8 cellular contexts compared by ENCODE assay signal in genomic region chrX:38806054-38806389, GRCh38. TPM values are rescaled to one million over a fixed set of nuclear protein-coding genes. Genes with fewer than 3 reads are reported as not detected.
A peak's percentile ranks its signal among the peaks of the same experiment; 100 is the strongest.
DNase-seq lines count a peak whose midpoint lies in the region; ATAC-seq, FAIRE-seq and TF ChIP-seq lines count a peak whose summit lies in the region.

No MANE protein-coding gene starts in this region.

- no peaks in the 10 kb centered on the region for H3K9me3 ChIP-seq in CD4-positive, alpha-beta T cell (ENCODE audit: control insufficient read depth, low read length)
- no peaks in the 10 kb centered on the region for H3K9me3 ChIP-seq in HCT116 (ENCODE audit: control insufficient read depth in 1 of 2, insufficient read depth in 1 of 2, low read depth in 1 of 2, low read length in 2 of 2)
- H3K9me3 ChIP-seq in gastroesophageal sphincter, result no peaks in the 10 kb centered on the region
- no peaks in the 10 kb centered on the region for H3K9me3 ChIP-seq in skeletal muscle satellite cell (replicated peaks; ENCODE audit: low read length)

- H3K9me3 Mint-ChIP-seq in CD4-positive, alpha-beta T cell, result no peaks in the 10 kb centered on the region

- H3K4me3 ChIP-seq in HCT116 (replicated peaks in 1 of 2; ENCODE audit: low read depth in 1 of 2, low read length in 2 of 2) (peak overlapping the region; percentile 64 to 77), WI38 (ENCODE audit: low read depth, low read length) (peak overlapping the region; percentile 67), gastroesophageal sphincter (peak overlapping the region; percentile 59 to 67), skeletal muscle satellite cell (ENCODE audit: low read length) (peak overlapping the region; percentile 88)

- TF ChIP-seq EP300 in gastroesophageal sphincter (IDR thresholded peaks at IDR 0.05), result no peak

- H3K79me2 ChIP-seq in HCT116 (ENCODE audit: insufficient read depth, low read length), result peaks cover 46% of the 10 kb centered on the region

- peaks cover 11 to 32% of the 10 kb centered on the region in 2 experiments; a peak in 3 of 4 replicates for H3K4me1 ChIP-seq in HCT116 (ENCODE audit: control insufficient read depth in 1 of 2, insufficient read depth in 2 of 2, low read length in 2 of 2)
- H3K4me1 ChIP-seq in gastroesophageal sphincter, result peaks cover 0 to 32% (median 0%) of the 10 kb centered on the region in 3 donors
- H3K4me1 ChIP-seq in skeletal muscle satellite cell (ENCODE audit: control insufficient read depth, insufficient read depth, low read length), result peaks cover 3% of the 10 kb centered on the region

- H2AFZ ChIP-seq in HCT116 (ENCODE audit: low read depth, low read length, poor library complexity, severe bottlenecking), result no peak overlapping the region

- peak overlapping the region; percentile 85 for H3K27ac ChIP-seq in CD4-positive, alpha-beta T cell (ENCODE audit: low read depth, low read length)
- H3K27ac ChIP-seq in HCT116 (ENCODE audit: low read depth, low read length) (peak overlapping the region; percentile 98), gastroesophageal sphincter (peak overlapping the region; percentile 76 to 93 (median 90))

- no peak for FAIRE-seq in RCC 7860 (lab: Jason Lieb, UNC)
- FAIRE-seq in GM12891 (lab: Jason Lieb, UNC), result no peak

- no peaks in the 10 kb centered on the region for H3K27me3 ChIP-seq in CD4-positive, alpha-beta T cell (ENCODE audit: control insufficient read depth, insufficient read depth, low read length)
- H3K27me3 ChIP-seq in HCT116 (ENCODE audit: insufficient read depth, low read length), result no peaks in the 10 kb centered on the region
- no peaks in the 10 kb centered on the region for H3K27me3 ChIP-seq in gastroesophageal sphincter
- H3K27me3 ChIP-seq in skeletal muscle satellite cell (ENCODE audit: control insufficient read depth, insufficient read depth, low read length), result no peaks in the 10 kb centered on the region

- TF ChIP-seq CTCF in CD4-positive, alpha-beta T cell (IDR thresholded peaks at IDR 0.05), result no peak
- no peak for TF ChIP-seq CTCF in HCT116 (IDR thresholded peaks at IDR 0.05 in 2 of 3, conservative IDR thresholded peaks at IDR 0.05 in 1 of 3; ENCODE audit: borderline replicate concordance in 1 of 3, insufficient read depth in 1 of 3, low read depth in 2 of 3, low read length in 2 of 3)
- TF ChIP-seq CTCF in WI38 (IDR thresholded peaks at IDR 0.05; ENCODE audit: low read depth, low read length), result no peak
- TF ChIP-seq CTCF in gastroesophageal sphincter (IDR thresholded peaks at IDR 0.05), result peak in 1 of 4 experiments; percentile 0

- intact Hi-C loops in CD4-positive, alpha-beta T cell (cut with DNase I, micrococcal nuclease), result loop anchor here (10.0 kb wide), 2 partner anchors 69 to 89 kb away; no protein-coding TSS in a partner anchor
- intact Hi-C loops in HCT116 (cut with micrococcal nuclease), result loop anchor here (10.0 kb wide), 1 partner anchor 1369 kb away; no protein-coding TSS in a partner anchor

- peaks cover 35% of the 10 kb centered on the region for H3K36me3 Mint-ChIP-seq in CD4-positive, alpha-beta T cell (ENCODE audit: low read depth)

- peak overlapping the region; percentile 84 for H3K4me2 ChIP-seq in HCT116 (ENCODE audit: low read length)
- peak overlapping the region; percentile 77 for H3K4me2 ChIP-seq in skeletal muscle satellite cell (ENCODE audit: low read length)

- H3K27ac Mint-ChIP-seq in CD4-positive, alpha-beta T cell, result peak overlapping the region; percentile 98

- H3K36me3 ChIP-seq in HCT116 (ENCODE audit: control insufficient read depth in 1 of 2, insufficient read depth in 2 of 2, low read length in 2 of 2) (peaks cover 0 to 5% of the 10 kb centered on the region in 2 experiments; a peak in 1 of 4 replicates), gastroesophageal sphincter (no peaks in the 10 kb centered on the region), skeletal muscle satellite cell (ENCODE audit: insufficient read depth, low read length) (no peaks in the 10 kb centered on the region)

- 23% methylated on average over 10 of the region's 10 CpGs; no CpG with 5 or more reads in 1 of the 2 donors for WGBS in gastroesophageal sphincter (ENCODE audit: low coverage in 1 of 2), 2 donors

- TF ChIP-seq POLR2A in HCT116 (IDR thresholded peaks at IDR 0.05; ENCODE audit: borderline replicate concordance, extremely low read depth, insufficient read depth, insufficient read length) (no peak), gastroesophageal sphincter (IDR thresholded peaks at IDR 0.05) (no peak), GM12891 (IDR thresholded peaks at IDR 0.05; ENCODE audit: low read depth, low read length) (no peak)

- no peak for TF ChIP-seq RAD21 in HCT116 (IDR thresholded peaks at IDR 0.05; ENCODE audit: low read depth)

- DNase-seq in CD4-positive, alpha-beta T cell, result no peak
- DNase-seq in HCT116 (ENCODE audit: low read depth, low spot score) (no peak), RCC 7860 (ENCODE audit: low spot score) (no peak), GM12891 (ENCODE audit: insufficient read length, low spot score) (no peak)

- no peaks in the 10 kb centered on the region for H4K20me1 ChIP-seq in HCT116 (ENCODE audit: insufficient read depth)

- no peaks in the 10 kb centered on the region for H3K9me2 ChIP-seq in HCT116 (ENCODE audit: insufficient read depth)

- no peaks in the 10 kb centered on the region for H3K27me3 Mint-ChIP-seq in CD4-positive, alpha-beta T cell

- RAD21 ChIA-PET in HCT116 (lab: Charles Lee; ENCODE audit: low non-redundant PET in 1 of 2, low total read pairs in 2 of 2, uncharacterized antibody in 2 of 2, unreplicated experiment in 2 of 2), result no interaction called here

- CTCF ChIA-PET in CD4-positive, alpha-beta T cell (lab: Charles Lee), result interaction anchor here (1.0 kb wide), 1 partner anchor 14 kb away, joined by 3 read pairs; no protein-coding TSS in a partner anchor
- CTCF ChIA-PET in HCT116 (lab: Charles Lee), result interaction anchor here (1.5 kb wide), 1 partner anchor 346 kb away, joined by 3 read pairs; no protein-coding TSS in a partner anchor

- H3K4me3 Mint-ChIP-seq in CD4-positive, alpha-beta T cell, result peak overlapping the region; percentile 95

- no peak for ATAC-seq in CD4-positive, alpha-beta T cell (ENCODE audit: poor library complexity)
- ATAC-seq in HCT116 (no peak), gastroesophageal sphincter (no peak), HG02938 (IDR thresholded peaks at IDR 0.05; ENCODE audit: unreplicated experiment) (no peak)

- POLR2A ChIA-PET in CD4-positive, alpha-beta T cell (lab: Charles Lee), result interaction anchor here (0.7 to 4.8 kb wide), 5 partner anchors 10 to 1047 kb away, joined by 3 to 45 read pairs (median 6); no protein-coding TSS in a partner anchor
- POLR2A ChIA-PET in HCT116 (lab: Charles Lee), result interaction anchor here (0.6 to 0.7 kb wide), 3 partner anchors 21 to 74 kb away, joined by 4 read pairs; no protein-coding TSS in a partner anchor

- BruUV-seq in HCT116 (replicated peaks; lab: Mats Ljungman, UMichigan), result no TSS peak

- peaks cover 58% of the 10 kb centered on the region for H3K4me1 Mint-ChIP-seq in CD4-positive, alpha-beta T cell (ENCODE audit: low read depth)

- H3K9ac ChIP-seq in HCT116 (ENCODE audit: low read length) (peak overlapping the region; percentile 91), skeletal muscle satellite cell (ENCODE audit: low read depth, low read length) (peak overlapping the region; percentile 86)

TF ChIP-seq in HCT116, 20 proteins besides CTCF, POLR2A, EP300 and RAD21 (continues in another document):
- no peak for TF ChIP-seq ATF3 (IDR thresholded peaks at IDR 0.05)
- no peak for TF ChIP-seq ZNF274 (IDR thresholded peaks at IDR 0.05; ENCODE audit: low read depth, low read length)

TF ChIP-seq in GM12891, 5 proteins besides CTCF, POLR2A, EP300 and RAD21:
- TF ChIP-seq POLR2AphosphoS5 (IDR thresholded peaks at IDR 0.05; ENCODE audit: low read depth, low read length) (no peak), PAX5 (IDR thresholded peaks at IDR 0.05; ENCODE audit: insufficient read depth, low read length, severe bottlenecking) (no peak), SPI1 (IDR thresholded peaks at IDR 0.05; ENCODE audit: low read depth, low read length) (no peak), POU2F2 (IDR thresholded peaks at IDR 0.05; ENCODE audit: low read depth, low read length) (no peak), TAF1 (IDR thresholded peaks at IDR 0.05; ENCODE audit: low read depth, low read length) (no peak)

RNA-seq across cellular contexts. Expression of gene MID1IP1, which starts 4.8 kb away (rescaled TPM):
- 10 to 100 TPM; 37.0 to 40.9 TPM for total RNA-seq in CD4-positive, alpha-beta T cell
- total RNA-seq in HCT116 (2021; ENCODE audit: unreplicated experiment) (109 TPM), gastroesophageal sphincter (10 to 100 TPM; 54.0 to 69.2 (median 56.9) TPM)
- 93.3 and 104 TPM in 2 replicates for polyA plus RNA-seq in HCT116 (2012)
- total RNA-seq in skeletal muscle satellite cell (2012; rRNA removed), result 85.2 and 103 TPM in 2 replicates
- polyA plus RNA-seq in GM12891 (2012; ENCODE audit: low read depth, missing spikeins), result 31.1 TPM
